In the genomic region with DNA sequence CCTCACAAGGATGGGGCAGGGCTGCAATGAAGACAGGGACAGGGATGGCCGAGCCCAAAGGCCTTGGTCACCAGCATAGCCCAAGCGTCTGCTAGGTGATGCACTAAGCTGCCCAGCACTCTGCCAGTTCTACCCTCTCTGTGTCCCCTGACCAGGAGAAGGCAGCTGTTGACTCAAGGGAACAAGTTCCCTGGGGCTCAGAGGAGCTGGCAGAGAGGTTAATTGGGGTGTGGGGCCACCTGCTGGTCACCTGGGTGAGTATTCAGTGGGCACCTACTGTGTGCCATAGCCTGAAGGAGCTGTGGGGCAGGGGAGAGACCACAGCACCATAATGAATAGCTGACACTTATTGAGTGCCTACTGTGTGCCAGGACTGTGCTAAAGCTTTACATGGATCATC, we compare ENCODE assay signal across 8 cellular contexts. TPM values are rescaled to one million over a fixed set of nuclear protein-coding genes. Genes with fewer than 3 reads are reported as not detected.
DNase-seq lines count a peak whose midpoint lies in the region; ATAC-seq and TF ChIP-seq lines count a peak whose summit lies in the region.

No MANE protein-coding gene starts in this region.

- H3K4me3 Mint-ChIP-seq in nephron = no peak overlapping the region

- H3K4me1 ChIP-seq in uterus = no peaks in the 10 kb centered on the region

- H3K27me3 ChIP-seq in uterus = no peaks in the 10 kb centered on the region

- intact Hi-C loops in uterus (cut with DNase I; ENCODE audit: low total_unique reads) = no loop called here

- TF ChIP-seq CTCF in AG09319 (IDR thresholded peaks at IDR 0.05; ENCODE audit: low read depth, low read length) (peak; percentile 30), choroid plexus epithelial cell (conservative IDR thresholded peaks at IDR 0.05; ENCODE audit: low read depth, low read length) (peak; percentile 51), nephron (IDR thresholded peaks at IDR 0.05; ENCODE audit: unreplicated experiment in 3 of 3) (peak in 2 of 3 experiments; percentile 27 to 40), uterus (IDR thresholded peaks at IDR 0.05) (peak in 2 of 4 experiments; percentile 4 to 22)

- no peak overlapping the region for H3K27ac Mint-ChIP-seq in nephron

- H3K9me3 ChIP-seq in uterus = no peaks in the 10 kb centered on the region

- DNase-seq in AG09319 (ENCODE audit: extremely low read depth, low read depth) (no peak), choroid plexus epithelial cell (ENCODE audit: low read depth) (no peak), uterus (no peak)
- peak; percentile 19 for DNase-seq in activated CD4-positive, CD25-positive, alpha-beta regulatory T cell treated with anti-CD3 and anti-CD28 coated beads, Interleukin-2, amount 50 U/mL, for 16 hours (ENCODE audit: low read depth, low spot score)

- no peaks in the 10 kb centered on the region for H3K36me3 Mint-ChIP-seq in nephron (ENCODE audit: low read depth)

- H3K27me3 Mint-ChIP-seq in nephron (ENCODE audit: low read depth) = peaks cover 5% of the 10 kb centered on the region

- H3K27ac ChIP-seq in uterus = no peak overlapping the region

- H3K4me3 ChIP-seq in choroid plexus epithelial cell (ENCODE audit: low read depth, low read length) (no peak overlapping the region), uterus (no peak overlapping the region)

- H3K4me1 Mint-ChIP-seq in nephron = peaks cover 11% of the 10 kb centered on the region

- no peaks in the 10 kb centered on the region for H3K9me3 Mint-ChIP-seq in nephron

- no peak for TF ChIP-seq POLR2A in uterus (IDR thresholded peaks at IDR 0.05)

- no peaks in the 10 kb centered on the region for H3K36me3 ChIP-seq in uterus

- ATAC-seq in HG03571 (IDR thresholded peaks at IDR 0.05; ENCODE audit: unreplicated experiment) (peak; percentile 53), HG03439 (IDR thresholded peaks at IDR 0.05; ENCODE audit: unreplicated experiment) (no peak), GM18520 (IDR thresholded peaks at IDR 0.05; ENCODE audit: unreplicated experiment) (no peak)

RNA-seq across cellular contexts. Expression of gene DOCK3, which starts 22.0 kb away (rescaled TPM):
- total RNA-seq in uterus = 1 to 10 TPM in 1 of 4 donors, under 1 TPM in 3; under 0.01 to 1.6 (median 0.46) TPM

RNA-seq across cellular contexts. Expression of gene MAPKAPK3, which starts 35.8 kb away (rescaled TPM):
- total RNA-seq in uterus = 10 to 100 TPM; 22.0 to 39.1 (median 29.0) TPM

RNA-seq across cellular contexts. Expression of gene CISH, which starts 41.1 kb away (rescaled TPM):
- 10 to 100 TPM in 1 of 4 donors, 1 to 10 TPM in 2, not detected in 1; 2.1 to 12.3 (median 5.6) TPM for total RNA-seq in uterus
